ENCODE assay signal across 1 cellular context in the genomic region with DNA sequence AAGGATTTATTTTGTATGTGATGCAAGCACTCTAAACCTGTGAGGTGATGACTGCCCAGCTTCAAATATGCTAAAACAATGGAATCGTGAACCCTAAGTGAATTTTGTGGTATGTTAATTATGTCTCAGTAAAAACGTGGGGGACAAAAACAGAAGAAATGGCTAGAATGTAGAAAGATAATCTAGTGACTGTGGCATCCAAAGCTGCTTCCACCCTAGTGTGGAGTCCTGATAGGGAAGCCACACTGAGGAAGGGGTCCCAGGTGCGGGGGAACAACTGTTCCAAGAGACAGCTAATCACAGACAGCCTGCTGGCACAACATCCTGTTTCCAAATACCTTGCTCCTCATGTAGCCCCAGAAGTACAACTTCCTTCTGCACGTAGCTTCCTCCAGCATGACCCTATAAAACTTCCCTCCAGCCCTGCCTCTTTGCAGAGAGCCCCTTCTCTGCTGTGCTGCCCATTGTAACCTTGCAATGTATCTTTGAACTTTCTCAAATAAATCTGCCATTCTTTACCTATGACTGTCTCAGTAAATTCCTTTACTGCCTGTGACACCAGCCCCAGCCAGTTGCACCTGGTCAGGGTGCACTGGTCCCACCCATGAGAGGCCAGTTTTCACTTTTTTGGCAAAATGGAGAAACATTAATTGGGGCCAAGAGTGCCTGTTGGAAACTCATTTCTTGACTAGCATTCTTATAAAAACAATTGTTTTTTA.
TF ChIP-seq lines count a peak whose summit lies in the region.

No MANE protein-coding gene starts in this region.

TF ChIP-seq in K562, 482 proteins besides CTCF, POLR2A, EP300 and RAD21 (continued from another document and continues in another):
- TF ChIP-seq, protein P1, sequence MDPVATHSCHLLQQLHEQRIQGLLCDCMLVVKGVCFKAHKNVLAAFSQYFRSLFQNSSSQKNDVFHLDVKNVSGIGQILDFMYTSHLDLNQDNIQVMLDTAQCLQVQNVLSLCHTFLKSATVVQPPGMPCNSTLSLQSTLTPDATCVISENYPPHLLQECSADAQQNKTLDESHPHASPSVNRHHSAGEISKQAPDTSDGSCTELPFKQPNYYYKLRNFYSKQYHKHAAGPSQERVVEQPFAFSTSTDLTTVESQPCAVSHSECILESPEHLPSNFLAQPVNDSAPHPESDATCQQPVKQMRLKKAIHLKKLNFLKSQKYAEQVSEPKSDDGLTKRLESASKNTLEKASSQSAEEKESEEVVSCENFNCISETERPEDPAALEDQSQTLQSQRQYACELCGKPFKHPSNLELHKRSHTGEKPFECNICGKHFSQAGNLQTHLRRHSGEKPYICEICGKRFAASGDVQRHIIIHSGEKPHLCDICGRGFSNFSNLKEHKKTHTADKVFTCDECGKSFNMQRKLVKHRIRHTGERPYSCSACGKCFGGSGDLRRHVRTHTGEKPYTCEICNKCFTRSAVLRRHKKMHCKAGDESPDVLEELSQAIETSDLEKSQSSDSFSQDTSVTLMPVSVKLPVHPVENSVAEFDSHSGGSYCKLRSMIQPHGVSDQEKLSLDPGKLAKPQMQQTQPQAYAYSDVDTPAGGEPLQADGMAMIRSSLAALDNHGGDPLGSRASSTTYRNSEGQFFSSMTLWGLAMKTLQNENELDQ (CRISPR knock-in tag; IDR thresholded peaks at IDR 0.05; ENCODE audit: borderline replicate concordance): no peak
- TF ChIP-seq, protein P2, sequence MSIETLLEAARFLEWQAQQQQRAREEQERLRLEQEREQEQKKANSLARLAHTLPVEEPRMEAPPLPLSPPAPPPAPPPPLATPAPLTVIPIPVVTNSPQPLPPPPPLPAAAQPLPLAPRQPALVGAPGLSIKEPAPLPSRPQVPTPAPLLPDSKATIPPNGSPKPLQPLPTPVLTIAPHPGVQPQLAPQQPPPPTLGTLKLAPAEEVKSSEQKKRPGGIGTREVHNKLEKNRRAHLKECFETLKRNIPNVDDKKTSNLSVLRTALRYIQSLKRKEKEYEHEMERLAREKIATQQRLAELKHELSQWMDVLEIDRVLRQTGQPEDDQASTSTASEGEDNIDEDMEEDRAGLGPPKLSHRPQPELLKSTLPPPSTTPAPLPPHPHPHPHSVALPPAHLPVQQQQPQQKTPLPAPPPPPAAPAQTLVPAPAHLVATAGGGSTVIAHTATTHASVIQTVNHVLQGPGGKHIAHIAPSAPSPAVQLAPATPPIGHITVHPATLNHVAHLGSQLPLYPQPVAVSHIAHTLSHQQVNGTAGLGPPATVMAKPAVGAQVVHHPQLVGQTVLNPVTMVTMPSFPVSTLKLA (conservative IDR thresholded peaks at IDR 0.05): no peak; a peak in 1 of 4 replicates
- TF ChIP-seq POLR2H (tag; IDR thresholded peaks at IDR 0.05; ENCODE audit: low read depth) (no peak), RBFOX2 (IDR thresholded peaks at IDR 0.05; ENCODE audit: low read depth, low read length) (no peak), HMG20A (CRISPR knock-in tag; conservative IDR thresholded peaks at IDR 0.05) (no peak), SMAD1 (IDR thresholded peaks at IDR 0.05; ENCODE audit: low read depth, low read length, partially characterized antibody) (no peak), ZNF184 (CRISPR knock-in tag; IDR thresholded peaks at IDR 0.05) (no peak), RFX1 (IDR thresholded peaks at IDR 0.05) (no peak), CHD2 (IDR thresholded peaks at IDR 0.05; ENCODE audit: low read depth, low read length) (no peak), NR4A1 (CRISPR knock-in tag; IDR thresholded peaks at IDR 0.05) (no peak), NR4A1 (tag; IDR thresholded peaks at IDR 0.05) (no peak), SIN3A (IDR thresholded peaks at IDR 0.05; ENCODE audit: borderline replicate concordance in 2 of 2, control insufficient read depth in 1 of 2, low read depth in 2 of 2, low read length in 2 of 2) (no peak), ZNF24 (IDR thresholded peaks at IDR 0.05) (no peak), EGR1 (conservative IDR thresholded peaks at IDR 0.05) (no peak; the same call in 1 of the 2 replicates), KDM5B (IDR thresholded peaks at IDR 0.05; ENCODE audit: insufficient replicate concordance, low read depth, low read length) (no peak), SUPT5H (IDR thresholded peaks at IDR 0.05) (no peak), TRIM24 (IDR thresholded peaks at IDR 0.05) (peak; percentile 88 to 89), ETV5 (CRISPR knock-in tag; IDR thresholded peaks at IDR 0.05; ENCODE audit: low read depth) (peak; percentile 79), MECOM (CRISPR knock-in tag; IDR thresholded peaks at IDR 0.05) (no peak), ARHGAP35 (IDR thresholded peaks at IDR 0.05; ENCODE audit: partially characterized antibody) (no peak)
- TF ChIP-seq, protein P3, sequence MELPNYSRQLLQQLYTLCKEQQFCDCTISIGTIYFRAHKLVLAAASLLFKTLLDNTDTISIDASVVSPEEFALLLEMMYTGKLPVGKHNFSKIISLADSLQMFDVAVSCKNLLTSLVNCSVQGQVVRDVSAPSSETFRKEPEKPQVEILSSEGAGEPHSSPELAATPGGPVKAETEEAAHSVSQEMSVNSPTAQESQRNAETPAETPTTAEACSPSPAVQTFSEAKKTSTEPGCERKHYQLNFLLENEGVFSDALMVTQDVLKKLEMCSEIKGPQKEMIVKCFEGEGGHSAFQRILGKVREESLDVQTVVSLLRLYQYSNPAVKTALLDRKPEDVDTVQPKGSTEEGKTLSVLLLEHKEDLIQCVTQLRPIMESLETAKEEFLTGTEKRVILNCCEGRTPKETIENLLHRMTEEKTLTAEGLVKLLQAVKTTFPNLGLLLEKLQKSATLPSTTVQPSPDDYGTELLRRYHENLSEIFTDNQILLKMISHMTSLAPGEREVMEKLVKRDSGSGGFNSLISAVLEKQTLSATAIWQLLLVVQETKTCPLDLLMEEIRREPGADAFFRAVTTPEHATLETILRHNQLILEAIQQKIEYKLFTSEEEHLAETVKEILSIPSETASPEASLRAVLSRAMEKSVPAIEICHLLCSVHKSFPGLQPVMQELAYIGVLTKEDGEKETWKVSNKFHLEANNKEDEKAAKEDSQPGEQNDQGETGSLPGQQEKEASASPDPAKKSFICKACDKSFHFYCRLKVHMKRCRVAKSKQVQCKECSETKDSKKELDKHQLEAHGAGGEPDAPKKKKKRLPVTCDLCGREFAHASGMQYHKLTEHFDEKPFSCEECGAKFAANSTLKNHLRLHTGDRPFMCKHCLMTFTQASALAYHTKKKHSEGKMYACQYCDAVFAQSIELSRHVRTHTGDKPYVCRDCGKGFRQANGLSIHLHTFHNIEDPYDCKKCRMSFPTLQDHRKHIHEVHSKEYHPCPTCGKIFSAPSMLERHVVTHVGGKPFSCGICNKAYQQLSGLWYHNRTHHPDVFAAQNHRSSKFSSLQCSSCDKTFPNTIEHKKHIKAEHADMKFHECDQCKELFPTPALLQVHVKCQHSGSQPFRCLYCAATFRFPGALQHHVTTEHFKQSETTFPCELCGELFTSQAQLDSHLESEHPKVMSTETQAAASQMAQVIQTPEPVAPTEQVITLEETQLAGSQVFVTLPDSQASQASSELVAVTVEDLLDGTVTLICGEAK (IDR thresholded peaks at IDR 0.05): no peak
- TF ChIP-seq, protein P3 (CRISPR knock-in tag; IDR thresholded peaks at IDR 0.05): no peak
- TF ChIP-seq, protein P4, sequence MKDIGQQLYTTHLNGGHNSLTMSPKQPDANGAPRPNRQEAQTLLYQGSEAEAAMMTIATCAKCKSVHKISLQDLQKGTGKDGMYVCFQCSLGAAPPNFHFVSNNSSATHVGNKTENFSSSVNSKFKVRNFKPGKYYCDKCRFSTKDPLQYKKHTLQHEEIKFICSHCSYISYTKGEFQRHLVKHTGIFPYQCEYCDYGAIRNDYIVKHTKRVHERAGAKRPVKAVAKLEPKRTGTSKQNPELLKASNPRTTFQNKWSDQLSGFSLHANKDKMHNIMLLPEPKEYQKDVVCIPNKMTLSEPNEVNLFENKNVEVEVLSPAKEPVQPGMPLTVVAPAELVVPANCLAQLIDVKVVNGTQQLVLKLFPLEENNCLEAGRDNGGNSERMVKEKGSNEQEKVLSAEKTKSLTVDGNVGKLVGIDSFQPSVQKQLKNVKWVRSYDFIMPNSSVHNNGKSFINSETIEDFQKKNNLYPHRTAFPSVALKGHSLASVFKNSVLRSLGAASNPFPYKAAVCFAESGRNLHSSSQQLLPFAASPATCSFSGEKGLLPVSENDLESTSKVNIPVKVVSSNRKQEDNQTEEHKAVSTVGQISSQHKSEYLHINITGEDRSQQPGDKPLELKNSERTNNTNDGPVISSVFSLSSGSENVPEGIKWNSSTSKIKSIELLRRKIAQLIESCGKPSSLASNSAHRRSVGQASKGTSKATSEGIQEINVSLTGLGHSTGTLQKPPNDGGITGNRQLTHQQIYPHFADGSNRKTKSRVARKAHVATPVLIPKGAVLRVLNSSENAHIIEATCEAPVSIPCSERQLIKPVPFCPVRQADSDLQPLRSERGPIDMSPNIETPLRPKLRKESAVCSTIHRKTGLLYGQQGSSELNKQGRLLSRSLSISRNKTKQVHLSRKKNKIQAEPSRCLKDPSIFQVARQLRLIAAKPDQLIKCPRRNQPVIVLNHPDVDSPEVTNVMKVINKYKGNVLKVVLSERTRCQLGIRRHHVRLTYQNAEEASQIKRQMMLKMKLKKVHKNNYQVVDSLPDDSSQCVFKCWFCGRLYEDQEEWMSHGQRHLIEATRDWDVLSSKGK (CRISPR knock-in tag; IDR thresholded peaks at IDR 0.05): no peak
- TF ChIP-seq, protein P5, sequence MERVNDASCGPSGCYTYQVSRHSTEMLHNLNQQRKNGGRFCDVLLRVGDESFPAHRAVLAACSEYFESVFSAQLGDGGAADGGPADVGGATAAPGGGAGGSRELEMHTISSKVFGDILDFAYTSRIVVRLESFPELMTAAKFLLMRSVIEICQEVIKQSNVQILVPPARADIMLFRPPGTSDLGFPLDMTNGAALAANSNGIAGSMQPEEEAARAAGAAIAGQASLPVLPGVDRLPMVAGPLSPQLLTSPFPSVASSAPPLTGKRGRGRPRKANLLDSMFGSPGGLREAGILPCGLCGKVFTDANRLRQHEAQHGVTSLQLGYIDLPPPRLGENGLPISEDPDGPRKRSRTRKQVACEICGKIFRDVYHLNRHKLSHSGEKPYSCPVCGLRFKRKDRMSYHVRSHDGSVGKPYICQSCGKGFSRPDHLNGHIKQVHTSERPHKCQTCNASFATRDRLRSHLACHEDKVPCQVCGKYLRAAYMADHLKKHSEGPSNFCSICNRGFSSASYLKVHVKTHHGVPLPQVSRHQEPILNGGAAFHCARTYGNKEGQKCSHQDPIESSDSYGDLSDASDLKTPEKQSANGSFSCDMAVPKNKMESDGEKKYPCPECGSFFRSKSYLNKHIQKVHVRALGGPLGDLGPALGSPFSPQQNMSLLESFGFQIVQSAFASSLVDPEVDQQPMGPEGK (CRISPR knock-in tag; IDR thresholded peaks at IDR 0.05; ENCODE audit: borderline replicate concordance): no peak
- TF ChIP-seq, protein P6, sequence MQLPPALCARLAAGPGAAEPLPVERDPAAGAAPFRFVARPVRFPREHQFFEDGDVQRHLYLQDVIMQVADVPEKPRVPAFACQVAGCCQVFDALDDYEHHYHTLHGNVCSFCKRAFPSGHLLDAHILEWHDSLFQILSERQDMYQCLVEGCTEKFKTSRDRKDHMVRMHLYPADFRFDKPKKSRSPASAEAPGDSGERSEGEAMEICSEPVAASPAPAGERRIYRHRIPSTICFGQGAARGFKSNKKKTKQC (CRISPR knock-in tag; IDR thresholded peaks at IDR 0.05): no peak
- TF ChIP-seq, protein P7, sequence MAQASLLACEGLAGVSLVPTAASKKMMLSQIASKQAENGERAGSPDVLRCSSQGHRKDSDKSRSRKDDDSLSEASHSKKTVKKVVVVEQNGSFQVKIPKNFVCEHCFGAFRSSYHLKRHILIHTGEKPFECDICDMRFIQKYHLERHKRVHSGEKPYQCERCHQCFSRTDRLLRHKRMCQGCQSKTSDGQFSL (CRISPR knock-in tag; IDR thresholded peaks at IDR 0.05): no peak
- TF ChIP-seq, protein P7 (tag; IDR thresholded peaks at IDR 0.05): no peak
- TF ChIP-seq, protein P8, sequence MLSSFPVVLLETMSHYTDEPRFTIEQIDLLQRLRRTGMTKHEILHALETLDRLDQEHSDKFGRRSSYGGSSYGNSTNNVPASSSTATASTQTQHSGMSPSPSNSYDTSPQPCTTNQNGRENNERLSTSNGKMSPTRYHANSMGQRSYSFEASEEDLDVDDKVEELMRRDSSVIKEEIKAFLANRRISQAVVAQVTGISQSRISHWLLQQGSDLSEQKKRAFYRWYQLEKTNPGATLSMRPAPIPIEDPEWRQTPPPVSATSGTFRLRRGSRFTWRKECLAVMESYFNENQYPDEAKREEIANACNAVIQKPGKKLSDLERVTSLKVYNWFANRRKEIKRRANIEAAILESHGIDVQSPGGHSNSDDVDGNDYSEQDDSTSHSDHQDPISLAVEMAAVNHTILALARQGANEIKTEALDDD (IDR thresholded peaks at IDR 0.05): peak; percentile 52; the same call in 1 of the 2 replicates
